ENCODE assay signal across 8 cellular contexts in genomic region chr15:48966595-48967301, GRCh38. TPM values are rescaled to one million over a fixed set of nuclear protein-coding genes. Genes with fewer than 3 reads are reported as not detected.
DNase-seq lines count a peak whose midpoint lies in the region; ATAC-seq, FAIRE-seq and TF ChIP-seq lines count a peak whose summit lies in the region.

No MANE protein-coding gene starts in this region.

- FAIRE-seq in urothelium cell line (lab: Jason Lieb, UNC) = no peak

- POLR2A ChIA-PET in GM10248 (lab: Yijun Ruan, JAX) = no interaction called here

- H3K27me3 Mint-ChIP-seq in activated naive CD8-positive, alpha-beta T cell treated with anti-CD3 and anti-CD28 coated beads, Interleukin-2, amount 50 U/mL, for 24 hours = peaks cover 32% of the 10 kb centered on the region
- peaks cover 28% of the 10 kb centered on the region for H3K27me3 Mint-ChIP-seq in nephron progenitor cell (ENCODE audit: low read depth, poor library complexity)

- TF ChIP-seq CTCF in GM10248 (IDR thresholded peaks at IDR 0.05; ENCODE audit: control extremely low read depth, extremely low read depth, low read depth, missing control alignments) = no peak
- TF ChIP-seq CTCF in nephron progenitor cell (IDR thresholded peaks at IDR 0.05) = no peak

- H3K27ac Mint-ChIP-seq in activated naive CD8-positive, alpha-beta T cell treated with anti-CD3 and anti-CD28 coated beads, Interleukin-2, amount 50 U/mL, for 24 hours = peak overlapping the region; percentile 91
- no peak overlapping the region for H3K27ac Mint-ChIP-seq in nephron progenitor cell

- no peaks in the 10 kb centered on the region for H3K9me3 Mint-ChIP-seq in activated naive CD8-positive, alpha-beta T cell treated with anti-CD3 and anti-CD28 coated beads, Interleukin-2, amount 50 U/mL, for 24 hours
- H3K9me3 Mint-ChIP-seq in nephron progenitor cell = peaks cover 16% of the 10 kb centered on the region

- peaks cover 50% of the 10 kb centered on the region for H3K4me1 Mint-ChIP-seq in activated naive CD8-positive, alpha-beta T cell treated with anti-CD3 and anti-CD28 coated beads, Interleukin-2, amount 50 U/mL, for 24 hours
- peaks cover 19% of the 10 kb centered on the region for H3K4me1 Mint-ChIP-seq in nephron progenitor cell

- peak overlapping the region; percentile 42 for H3K4me3 Mint-ChIP-seq in activated naive CD8-positive, alpha-beta T cell treated with anti-CD3 and anti-CD28 coated beads, Interleukin-2, amount 50 U/mL, for 24 hours
- no peak overlapping the region for H3K4me3 Mint-ChIP-seq in nephron progenitor cell

- DNase-seq in GM10248 (ENCODE audit: extremely low spot score) (peak; percentile 31), urothelium cell line (ENCODE audit: low spot score) (peak; percentile 26), dermis blood vessel endothelial cell (no peak), nephron progenitor cell (no peak), NCI-H1930 (lab: John Stamatoyannopoulos, UW) (no peak)
- DNase-seq in activated naive CD8-positive, alpha-beta T cell treated with anti-CD3 and anti-CD28 coated beads, Interleukin-2, amount 50 U/mL, for 24 hours = peak; percentile 40

- peak; percentile 83 for ATAC-seq in GM21423 (IDR thresholded peaks at IDR 0.05; ENCODE audit: unreplicated experiment)
- peak; percentile 74 for ATAC-seq in HG03571 (IDR thresholded peaks at IDR 0.05; ENCODE audit: unreplicated experiment)
- ATAC-seq in activated naive CD8-positive, alpha-beta T cell treated with anti-CD3 and anti-CD28 coated beads, Interleukin-2, amount 50 U/mL, for 24 hours = peak; percentile 95

- CTCF ChIA-PET in GM10248 (lab: Yijun Ruan, JAX) = interaction anchor here (1.1 to 1.5 kb wide), 7 partner anchors 13 to 92 kb away, joined by 3 to 4 read pairs (median 3); partner anchors contain the start of gene EID1

- H3K36me3 Mint-ChIP-seq in activated naive CD8-positive, alpha-beta T cell treated with anti-CD3 and anti-CD28 coated beads, Interleukin-2, amount 50 U/mL, for 24 hours (ENCODE audit: low read depth) = peaks cover 2% of the 10 kb centered on the region
- no peaks in the 10 kb centered on the region for H3K36me3 Mint-ChIP-seq in nephron progenitor cell (ENCODE audit: low read depth)

RNA-seq across cellular contexts. Expression of gene SHC4, which starts 3.0 kb away (rescaled TPM):
- 0.17 and 0.23 TPM in 2 replicates for total RNA-seq in dermis blood vessel endothelial cell

Comparison
In these comparisons a context has a peak if more than half of its experiments do, and no peak if none do; other contexts are left out.
1. DNase-seq: peak in GM10248 (single experiment), activated naive CD8-positive, alpha-beta T cell treated with anti-CD3 and anti-CD28 coated beads, Interleukin-2, amount 50 U/mL, for 24 hours (single experiment) and urothelium cell line (single experiment); none in dermis blood vessel endothelial cell (single experiment), nephron progenitor cell (single experiment) and NCI-H1930 (0 of 2).
2. Peak in every context shown above with its lines, with median percentiles within 50 percentile points of each other: ATAC-seq.